ENCODE assay signal across 10 cellular contexts in genomic region chr3:64595253-64595694, GRCh38.
DNase-seq lines count a peak whose midpoint lies in the region; ATAC-seq and TF ChIP-seq lines count a peak whose summit lies in the region.
"Had no signal": no experiment of that assay in that cellular context is flagged by ENCODE, and none has a peak within 500 bp of the region (broad histone marks: within the 10 kb centered on the region; RNA-seq: fewer than 3 reads in every experiment).

No MANE protein-coding gene starts in this region.

- H3K4me3 ChIP-seq in AG04449 (ENCODE audit: low read depth, low read length) (no peak overlapping the region), SJSA1 (no peak overlapping the region)
- H3K4me3 ChIP-seq: GM12878 had no signal

- H3K36me3 Mint-ChIP-seq in nephron (ENCODE audit: low read depth), result peaks cover 79% of the 10 kb centered on the region
- H3K36me3 Mint-ChIP-seq: T-cell had no signal

- CTCF ChIA-PET in AG04449 (lab: Yijun Ruan, JAX), result no interaction called here

- DNase-seq in AG04449 (ENCODE audit: low read depth, low spot score) (peak; percentile 19), SJSA1 (ENCODE audit: low read depth in 1 of 2, low spot score in 2 of 2) (peak; percentile 51 to 66), fibroblast of peridontal ligament (ENCODE audit: extremely low read depth) (peak; percentile 97)
- DNase-seq in activated T-cell treated with anti-CD3 and anti-CD28 coated beads, Interleukin-2, amount 50 U/mL, for 48 hours, result no peak
- DNase-seq: T-cell had no signal

- peak overlapping the region; percentile 54 for H3K27ac ChIP-seq in SJSA1

- no peak for TF ChIP-seq CTCF in AG04449 (IDR thresholded peaks at IDR 0.05; ENCODE audit: insufficient read depth, low read length, missing control alignments)
- TF ChIP-seq CTCF in nephron (IDR thresholded peaks at IDR 0.05; ENCODE audit: unreplicated experiment in 3 of 3), result no peak

- no peaks in the 10 kb centered on the region for H3K36me3 ChIP-seq in SJSA1

- H3K27me3 ChIP-seq in SJSA1 (replicated peaks), result no peaks in the 10 kb centered on the region

- ATAC-seq in GM21529 (IDR thresholded peaks at IDR 0.05; ENCODE audit: unreplicated experiment) (no peak), HG03108 (IDR thresholded peaks at IDR 0.05; ENCODE audit: unreplicated experiment) (no peak), GM19395 (IDR thresholded peaks at IDR 0.05; ENCODE audit: unreplicated experiment) (no peak)
- ATAC-seq: GM12878, T-cell had no signal

- H3K9me3 ChIP-seq in SJSA1 (replicated peaks), result no peaks in the 10 kb centered on the region

- peak overlapping the region; percentile 69 to 80 (median 77) for H3K27ac Mint-ChIP-seq in nephron
- H3K27ac Mint-ChIP-seq: T-cell had no signal

- peak overlapping the region in 1 of 3 experiments; percentile 32 for H3K4me3 Mint-ChIP-seq in nephron
- H3K4me3 Mint-ChIP-seq: T-cell had no signal

- H3K4me1 ChIP-seq in SJSA1 (replicated peaks), result peaks cover 14% of the 10 kb centered on the region

- H3K27me3 Mint-ChIP-seq in nephron (ENCODE audit: low read depth), result no peaks in the 10 kb centered on the region
- H3K27me3 Mint-ChIP-seq: T-cell had no signal

- H3K4me1 Mint-ChIP-seq in nephron, result peaks cover 61% of the 10 kb centered on the region
- H3K4me1 Mint-ChIP-seq: T-cell had no signal

- POLR2A ChIA-PET in AG04449 (lab: Yijun Ruan, JAX), result no interaction called here

- no peaks in the 10 kb centered on the region for H3K9me3 Mint-ChIP-seq in nephron

Comparison
In these comparisons a context has a peak if more than half of its experiments do, and no peak if none do; other contexts are left out.
1. DNase-seq: peak in AG04449 (single experiment), SJSA1 (2 of 2) and fibroblast of peridontal ligament (single experiment); none in activated T-cell treated with anti-CD3 and anti-CD28 coated beads, Interleukin-2, amount 50 U/mL, for 48 hours (0 of 2).